In genomic region chr6:11189865-11190624, GRCh38 we compare ENCODE assay signal across 19 cellular contexts. TPM values are rescaled to one million over a fixed set of nuclear protein-coding genes. Genes with fewer than 3 reads are reported as not detected.
A peak's percentile ranks its signal among the peaks of the same experiment; 100 is the strongest.
DNase-seq lines count a peak whose midpoint lies in the region; ATAC-seq, FAIRE-seq and TF ChIP-seq lines count a peak whose summit lies in the region.
"Had no signal": no experiment of that assay in that cellular context is flagged by ENCODE, and none has a peak within 500 bp of the region (broad histone marks: within the 10 kb centered on the region; RNA-seq: fewer than 3 reads in every experiment).

No MANE protein-coding gene starts in this region.

- H3K4me1 ChIP-seq in endothelial cell of umbilical vein (ENCODE audit: control insufficient read depth, extremely low read depth, insufficient read depth, low read length): peaks cover 11% of the 10 kb centered on the region
- H3K4me1 ChIP-seq: BE2C had no signal

- H3K4me3 ChIP-seq in endothelial cell of umbilical vein (replicated peaks in 1 of 3; ENCODE audit: insufficient read depth in 1 of 3, low read depth in 1 of 3, low read length in 3 of 3): no peak overlapping the region
- H3K4me3 ChIP-seq: HAP-1 had no signal

- H3K27me3 Mint-ChIP-seq in natural killer cell (ENCODE audit: low read depth in 2 of 2): no peaks in the 10 kb centered on the region
- no peaks in the 10 kb centered on the region for H3K27me3 Mint-ChIP-seq in natural killer cell treated with Interleukin-12 subunit alpha and Interleukin-12 subunit beta and Interleukin-15 and Interleukin-18, amount 100 ng/mL, for 72 hours
- H3K27me3 Mint-ChIP-seq in activated naive CD4-positive, alpha-beta T cell treated with anti-CD3 and anti-CD28 coated beads, Interleukin-2, amount 10 ng/mL, durations not matched to agents 7 days and 5 days: no peaks in the 10 kb centered on the region
- H3K27me3 Mint-ChIP-seq: CD4-positive, alpha-beta memory T cell had no signal

- peak overlapping the region; percentile 18 to 36 for H3K27ac Mint-ChIP-seq in natural killer cell
- peak overlapping the region in 1 of 2 donors; percentile 77 for H3K27ac Mint-ChIP-seq in natural killer cell treated with Interleukin-12 subunit alpha and Interleukin-12 subunit beta and Interleukin-15 and Interleukin-18, amount 100 ng/mL, for 72 hours
- H3K27ac Mint-ChIP-seq in stimulated activated effector memory CD8-positive, alpha-beta T cell treated with anti-CD3 and anti-CD28 coated beads, Interleukin-12 subunit alpha, Interleukin-12 subunit beta, amount 100 ng/mL, for 72 hours: peak overlapping the region; percentile 68
- H3K27ac Mint-ChIP-seq in activated naive CD4-positive, alpha-beta T cell treated with anti-CD3 and anti-CD28 coated beads, Interleukin-2, amount 10 ng/mL, durations not matched to agents 7 days and 5 days: no peak overlapping the region
- H3K27ac Mint-ChIP-seq: HFFc6 had no signal

- no peaks in the 10 kb centered on the region for H3K27me3 ChIP-seq in endothelial cell of umbilical vein (ENCODE audit: control insufficient read depth in 2 of 2, insufficient read depth in 2 of 2, low read length in 2 of 2)
- H3K27me3 ChIP-seq: BE2C had no signal

- peaks cover 4% of the 10 kb centered on the region for H3K79me2 ChIP-seq in endothelial cell of umbilical vein (ENCODE audit: control insufficient read depth, insufficient read depth, low read length)

- H2AFZ ChIP-seq in endothelial cell of umbilical vein (ENCODE audit: low read depth, low read length): no peak overlapping the region

- CTCF ChIA-PET in endothelial cell of umbilical vein (lab: Charles Lee): interaction anchor here (1.1 kb wide), 1 partner anchor 307 kb away, joined by 4 read pairs; no protein-coding TSS in a partner anchor
- CTCF ChIA-PET in activated naive CD4-positive, alpha-beta T cell treated with anti-CD3 and anti-CD28 coated beads, Interleukin-2, amount 10 ng/mL, durations not matched to agents 7 days and 5 days (lab: Charles Lee): interaction anchor here (0.6 kb wide), 1 partner anchor 78 kb away, joined by 3 read pairs; no protein-coding TSS in a partner anchor

- H3K9me3 Mint-ChIP-seq in natural killer cell: no peaks in the 10 kb centered on the region
- H3K9me3 Mint-ChIP-seq in natural killer cell treated with Interleukin-12 subunit alpha and Interleukin-12 subunit beta and Interleukin-15 and Interleukin-18, amount 100 ng/mL, for 72 hours: no peaks in the 10 kb centered on the region
- no peaks in the 10 kb centered on the region for H3K9me3 Mint-ChIP-seq in stimulated activated effector memory CD8-positive, alpha-beta T cell treated with anti-CD3 and anti-CD28 coated beads, Interleukin-12 subunit alpha, Interleukin-12 subunit beta, amount 100 ng/mL, for 72 hours
- H3K9me3 Mint-ChIP-seq in activated naive CD4-positive, alpha-beta T cell treated with anti-CD3 and anti-CD28 coated beads, Interleukin-2, amount 10 ng/mL, durations not matched to agents 7 days and 5 days: no peaks in the 10 kb centered on the region
- H3K9me3 Mint-ChIP-seq: CD4-positive, alpha-beta memory T cell; HFFc6 had no signal

- no peak for TF ChIP-seq POLR2A in endothelial cell of umbilical vein (IDR thresholded peaks at IDR 0.05; ENCODE audit: low read depth, low read length)

- no peak overlapping the region for H3K4me3 Mint-ChIP-seq in natural killer cell
- no peak overlapping the region for H3K4me3 Mint-ChIP-seq in natural killer cell treated with Interleukin-12 subunit alpha and Interleukin-12 subunit beta and Interleukin-15 and Interleukin-18, amount 100 ng/mL, for 72 hours
- H3K4me3 Mint-ChIP-seq in stimulated activated effector memory CD8-positive, alpha-beta T cell treated with anti-CD3 and anti-CD28 coated beads, Interleukin-12 subunit alpha, Interleukin-12 subunit beta, amount 100 ng/mL, for 72 hours: no peak overlapping the region
- no peak overlapping the region for H3K4me3 Mint-ChIP-seq in activated naive CD4-positive, alpha-beta T cell treated with anti-CD3 and anti-CD28 coated beads, Interleukin-2, amount 10 ng/mL, durations not matched to agents 7 days and 5 days
- H3K4me3 Mint-ChIP-seq: CD4-positive, alpha-beta memory T cell; HFFc6 had no signal

- DNase-seq in natural killer cell: no peak
- DNase-seq in natural killer cell treated with Interleukin-12 subunit alpha and Interleukin-12 subunit beta and Interleukin-15 and Interleukin-18, amount 100 ng/mL, for 72 hours (ENCODE audit: low spot score): no peak
- DNase-seq in endothelial cell of umbilical vein (ENCODE audit: low read depth, low spot score): no peak
- no peak for DNase-seq in stimulated activated effector memory CD8-positive, alpha-beta T cell treated with anti-CD3 and anti-CD28 coated beads, Interleukin-12 subunit alpha, Interleukin-12 subunit beta, amount 100 ng/mL, for 72 hours (ENCODE audit: low spot score in 2 of 2)
- no peak for DNase-seq in COR-L47 (lab: John Stamatoyannopoulos, UW)
- DNase-seq in activated naive CD4-positive, alpha-beta T cell treated with anti-CD3 and anti-CD28 coated beads, Interleukin-2, amount 50 U/mL, for 16 hours: no peak
- DNase-seq in activated naive CD4-positive, alpha-beta T cell treated with anti-CD3 and anti-CD28 coated beads, Interleukin-2, amount 10 ng/mL, durations not matched to agents 7 days and 5 days: no peak
- DNase-seq: BE2C; CD4-positive, alpha-beta memory T cell; DMS153; GF-D8; HFFc6 had no signal

- no peaks in the 10 kb centered on the region for H4K20me1 ChIP-seq in endothelial cell of umbilical vein (replicated peaks; ENCODE audit: control insufficient read depth, extremely low read depth, insufficient read depth, low read length)

- no peak for TF ChIP-seq CTCF in natural killer cell (IDR thresholded peaks at IDR 0.05)
- TF ChIP-seq CTCF in endothelial cell of umbilical vein (IDR thresholded peaks at IDR 0.05; ENCODE audit: extremely low read depth in 1 of 2, insufficient read depth in 1 of 2, low read depth in 1 of 2, low read length in 2 of 2): no peak

- no peaks in the 10 kb centered on the region for H3K9me3 ChIP-seq in endothelial cell of umbilical vein (replicated peaks; ENCODE audit: control insufficient read depth, insufficient read depth, low read length)
- H3K9me3 ChIP-seq: BE2C, HAP-1 had no signal

- H3K27ac ChIP-seq in endothelial cell of umbilical vein (ENCODE audit: insufficient read depth, low read depth, low read length): no peak overlapping the region
- H3K27ac ChIP-seq: C4-2B had no signal

- intact Hi-C loops in natural killer cell (cut with micrococcal nuclease): no loop called here
- intact Hi-C loops in endothelial cell of umbilical vein (cut with micrococcal nuclease): no loop called here

- POLR2A ChIA-PET in endothelial cell of umbilical vein (lab: Charles Lee): no interaction called here

- dilution Hi-C loops in endothelial cell of umbilical vein (cut with MboI; ENCODE audit: extremely low pct_ligation_motif_present, low sequenced_read_pairs): no loop called here

- H3K4me2 ChIP-seq in endothelial cell of umbilical vein (ENCODE audit: insufficient read depth, low read length): no peak overlapping the region

- no peak for FAIRE-seq in endothelial cell of umbilical vein (lab: Jason Lieb, UNC)
- FAIRE-seq: A204.1, D721Med, GM19239, H1, HTR-8/SVneo had no signal

- H3K4me1 Mint-ChIP-seq in natural killer cell: peaks cover 24 to 26% of the 10 kb centered on the region in 2 donors
- H3K4me1 Mint-ChIP-seq in natural killer cell treated with Interleukin-12 subunit alpha and Interleukin-12 subunit beta and Interleukin-15 and Interleukin-18, amount 100 ng/mL, for 72 hours (ENCODE audit: low read depth in 2 of 2): peaks cover 9 to 12% of the 10 kb centered on the region in 2 donors
- H3K4me1 Mint-ChIP-seq in stimulated activated effector memory CD8-positive, alpha-beta T cell treated with anti-CD3 and anti-CD28 coated beads, Interleukin-12 subunit alpha, Interleukin-12 subunit beta, amount 100 ng/mL, for 72 hours: peaks cover 9% of the 10 kb centered on the region
- H3K4me1 Mint-ChIP-seq in activated naive CD4-positive, alpha-beta T cell treated with anti-CD3 and anti-CD28 coated beads, Interleukin-2, amount 10 ng/mL, durations not matched to agents 7 days and 5 days: peaks cover 5% of the 10 kb centered on the region

- TSS peak; percentile 2 for BruUV-seq in endothelial cell of umbilical vein (replicated peaks; lab: Mats Ljungman, UMichigan)

- no peak for ATAC-seq in natural killer cell
- ATAC-seq in natural killer cell treated with Interleukin-12 subunit alpha and Interleukin-12 subunit beta and Interleukin-15 and Interleukin-18, amount 100 ng/mL, for 72 hours: no peak
- ATAC-seq in stimulated activated effector memory CD8-positive, alpha-beta T cell treated with anti-CD3 and anti-CD28 coated beads, Interleukin-12 subunit alpha, Interleukin-12 subunit beta, amount 100 ng/mL, for 72 hours: no peak

- H3K9ac ChIP-seq in endothelial cell of umbilical vein (replicated peaks; ENCODE audit: extremely low read depth, insufficient read depth, low read length): no peak overlapping the region

- H3K36me3 Mint-ChIP-seq in natural killer cell: peaks cover 20% of the 10 kb centered on the region
- peaks cover 44% of the 10 kb centered on the region for H3K36me3 Mint-ChIP-seq in natural killer cell treated with Interleukin-12 subunit alpha and Interleukin-12 subunit beta and Interleukin-15 and Interleukin-18, amount 100 ng/mL, for 72 hours
- H3K36me3 Mint-ChIP-seq in stimulated activated effector memory CD8-positive, alpha-beta T cell treated with anti-CD3 and anti-CD28 coated beads, Interleukin-12 subunit alpha, Interleukin-12 subunit beta, amount 100 ng/mL, for 72 hours: peaks cover 97% of the 10 kb centered on the region
- H3K36me3 Mint-ChIP-seq in activated naive CD4-positive, alpha-beta T cell treated with anti-CD3 and anti-CD28 coated beads, Interleukin-2, amount 10 ng/mL, durations not matched to agents 7 days and 5 days: peaks cover 80% of the 10 kb centered on the region

- H3K36me3 ChIP-seq in endothelial cell of umbilical vein (ENCODE audit: control insufficient read depth in 2 of 2, extremely low read depth in 1 of 2, insufficient read depth in 2 of 2, low read length in 2 of 2): peaks cover 30 to 46% of the 10 kb centered on the region in 2 experiments
- H3K36me3 ChIP-seq: BE2C had no signal

- no peaks in the 10 kb centered on the region for H3K9me1 ChIP-seq in endothelial cell of umbilical vein (replicated peaks; ENCODE audit: control insufficient read depth, extremely low read depth, insufficient read depth, low read length)

RNA-seq across cellular contexts. Expression of gene NEDD9, which starts 42.4 kb away (rescaled TPM):
- total RNA-seq in natural killer cell: 100 to 1,000 TPM; 106 to 110 (median 107) TPM
- total RNA-seq in natural killer cell treated with Interleukin-12 subunit alpha and Interleukin-12 subunit beta and Interleukin-15 and Interleukin-18, amount 100 ng/mL, for 72 hours: 10 to 100 TPM; 59.9 to 81.3 TPM
- 55.2 and 73.0 TPM in 2 replicates for total RNA-seq in endothelial cell of umbilical vein
- 61.0 and 69.8 TPM in 2 replicates for polyA plus RNA-seq in endothelial cell of umbilical vein
- 50.2 and 54.6 TPM in 2 replicates for polyA plus RNA-seq in endothelial cell of umbilical vein (2011; cell fraction: cytosol; rRNA removed)
- 129 and 134 TPM in 2 replicates for polyA plus RNA-seq in endothelial cell of umbilical vein (2011; cell fraction: nucleus; rRNA removed)
- polyA plus RNA-seq in endothelial cell of umbilical vein (2012): 41.1 and 43.9 TPM in 2 replicates
- 132 and 144 TPM in 2 replicates for polyA minus RNA-seq in endothelial cell of umbilical vein
- polyA minus RNA-seq in endothelial cell of umbilical vein (2011; cell fraction: cytosol; rRNA and poly(A)+ RNA removed): 3.8 TPM
- polyA minus RNA-seq in endothelial cell of umbilical vein (2011; cell fraction: nucleus; rRNA and poly(A)+ RNA removed): 133 and 155 TPM in 2 replicates
